ENCODE assay signal across 2 cellular contexts in genomic region chr9:94740191-94740874, GRCh38.
TF ChIP-seq lines count a peak whose summit lies in the region.

No MANE protein-coding gene starts in this region.

TF ChIP-seq in HepG2, 621 proteins besides CTCF, POLR2A, EP300 and RAD21:
- TF ChIP-seq PCBP1 (IDR thresholded peaks at IDR 0.05; ENCODE audit: borderline replicate concordance, low read depth, low read length) (no peak), ZNF326 (CRISPR knock-in tag; IDR thresholded peaks at IDR 0.05; ENCODE audit: borderline replicate concordance) (no peak), ZNF614 (CRISPR knock-in tag; IDR thresholded peaks at IDR 0.05; ENCODE audit: borderline replicate concordance) (no peak), ZMAT3 (CRISPR knock-in tag; conservative IDR thresholded peaks at IDR 0.05) (no peak), PBX3 (CRISPR knock-in tag; IDR thresholded peaks at IDR 0.05; ENCODE audit: borderline replicate concordance) (no peak), EZH2 (conservative IDR thresholded peaks at IDR 0.05; ENCODE audit: low read depth, low read length) (no peak), ZNF362 (CRISPR knock-in tag; IDR thresholded peaks at IDR 0.05; ENCODE audit: borderline replicate concordance) (no peak), SSRP1 (CRISPR knock-in tag; IDR thresholded peaks at IDR 0.05) (no peak), NR3C1 (CRISPR knock-in tag; IDR thresholded peaks at IDR 0.05) (no peak), ZNF512 (CRISPR knock-in tag; IDR thresholded peaks at IDR 0.05) (no peak), ZBTB38 (CRISPR knock-in tag; IDR thresholded peaks at IDR 0.05) (no peak), ZNF460 (CRISPR knock-in tag; IDR thresholded peaks at IDR 0.05; ENCODE audit: borderline replicate concordance) (no peak), NONO (IDR thresholded peaks at IDR 0.05) (no peak), NONO (CRISPR knock-in tag; conservative IDR thresholded peaks at IDR 0.05) (no peak), ZNF737 (CRISPR knock-in tag; IDR thresholded peaks at IDR 0.05; ENCODE audit: borderline replicate concordance) (no peak), TEF (CRISPR knock-in tag; IDR thresholded peaks at IDR 0.05) (no peak), SP5 (CRISPR knock-in tag; IDR thresholded peaks at IDR 0.05; ENCODE audit: borderline replicate concordance, low read depth) (no peak), ZFP91 (CRISPR knock-in tag; IDR thresholded peaks at IDR 0.05; ENCODE audit: borderline replicate concordance) (no peak), ZBTB14 (CRISPR knock-in tag; IDR thresholded peaks at IDR 0.05) (no peak), FOSL2 (CRISPR knock-in tag; IDR thresholded peaks at IDR 0.05) (no peak)

TF ChIP-seq in H1, 55 proteins besides CTCF, POLR2A, EP300 and RAD21:
- TF ChIP-seq SUZ12 (IDR thresholded peaks at IDR 0.05; ENCODE audit: low read length) = no peak
- no peak for TF ChIP-seq GTF2F1 (IDR thresholded peaks at IDR 0.05; ENCODE audit: borderline replicate concordance, low read depth, low read length)
- no peak for TF ChIP-seq TBP (IDR thresholded peaks at IDR 0.05; ENCODE audit: low read depth, low read length)
- TF ChIP-seq TAF7 (optimal IDR thresholded peaks at IDR 0.05; ENCODE audit: borderline replicate concordance, low read depth, low read length) = no peak
- TF ChIP-seq SP2 (IDR thresholded peaks at IDR 0.05; ENCODE audit: low read length) = no peak
- no peak for TF ChIP-seq GABPA (IDR thresholded peaks at IDR 0.05; ENCODE audit: borderline replicate concordance, insufficient read depth, low read length)
- TF ChIP-seq CBX8 (IDR thresholded peaks at IDR 0.05; ENCODE audit: borderline replicate concordance, low read depth, low read length) = no peak
- TF ChIP-seq FOSL1 (IDR thresholded peaks at IDR 0.05; ENCODE audit: insufficient read depth, low read depth, low read length) = no peak
- no peak for TF ChIP-seq SP1 (IDR thresholded peaks at IDR 0.05; ENCODE audit: low read depth, low read length)
- no peak for TF ChIP-seq RBBP5 (IDR thresholded peaks at IDR 0.05; ENCODE audit: borderline replicate concordance, low read depth, low read length)
